In the genomic region with DNA sequence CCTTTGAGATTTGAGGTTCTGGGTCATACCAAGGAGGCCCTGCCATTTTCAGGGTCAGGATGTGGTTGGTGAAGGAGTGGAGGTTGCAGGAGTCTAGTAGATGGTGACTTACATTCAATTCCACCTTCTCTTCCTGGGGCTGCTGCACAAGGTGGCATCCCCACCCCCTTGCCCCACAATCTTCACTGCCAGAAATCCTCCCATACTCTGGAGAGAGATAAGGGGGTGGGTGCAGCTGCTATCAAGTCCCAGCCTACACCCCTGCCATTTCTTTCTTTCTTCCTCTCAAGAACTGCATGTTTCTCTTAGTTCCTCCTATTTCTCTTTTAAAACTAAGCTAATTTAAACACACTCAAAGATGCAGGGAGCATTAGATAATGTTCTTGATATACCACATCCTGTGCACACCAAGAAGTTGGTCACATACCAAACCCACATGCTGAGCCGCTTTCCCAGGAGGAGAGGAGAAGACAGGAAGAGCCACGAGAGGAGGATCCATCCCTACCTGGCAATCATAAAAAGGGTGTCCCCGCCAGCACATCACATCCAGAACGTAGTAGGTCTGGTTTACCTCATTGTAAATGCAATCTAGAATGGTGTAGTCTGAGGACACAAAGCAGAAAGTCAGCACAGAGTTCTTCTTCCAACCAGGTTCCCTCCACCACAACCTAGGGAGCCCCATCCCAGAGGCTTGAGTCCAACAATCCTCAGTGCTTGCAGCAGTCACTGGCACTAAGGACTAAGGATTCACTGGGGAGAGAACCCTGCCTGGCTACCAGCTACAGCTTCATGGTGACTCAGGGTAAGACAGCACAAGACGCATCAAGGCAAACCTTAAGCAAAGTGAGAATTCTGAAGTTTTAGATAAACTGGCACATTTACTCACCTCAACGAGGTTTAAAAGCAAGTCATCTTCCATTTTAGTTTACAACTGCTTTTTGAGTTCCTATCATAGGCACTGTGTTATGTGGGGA, we compare ENCODE assay signal across 1 cellular context.
TF ChIP-seq lines count a peak whose summit lies in the region.

No MANE protein-coding gene starts in this region.

TF ChIP-seq in K562, 482 proteins besides CTCF, POLR2A, EP300 and RAD21:
- TF ChIP-seq CBFA2T3 (IDR thresholded peaks at IDR 0.05) (peak; percentile 86), GABPA (tag; conservative IDR thresholded peaks at IDR 0.05; ENCODE audit: low read depth) (no peak), NFIC (IDR thresholded peaks at IDR 0.05) (0 out of 2 replicates have a peak, but pooled peaks have one; percentile 32), ZSCAN29 (IDR thresholded peaks at IDR 0.05) (no peak), ZNF146 (CRISPR knock-in tag; IDR thresholded peaks at IDR 0.05; ENCODE audit: unreplicated experiment) (no peak), TAL1 (IDR thresholded peaks at IDR 0.05) (peak; percentile 62), HNRNPH1 (optimal IDR thresholded peaks at IDR 0.05; ENCODE audit: low read depth, low read length) (no peak), ZNF212 (CRISPR knock-in tag; IDR thresholded peaks at IDR 0.05) (no peak), ZBTB17 (CRISPR knock-in tag; IDR thresholded peaks at IDR 0.05) (no peak), HDGF (IDR thresholded peaks at IDR 0.05) (no peak), RBM39 (optimal IDR thresholded peaks at IDR 0.05; ENCODE audit: low read depth, low read length) (no peak), MYNN (IDR thresholded peaks at IDR 0.05) (0 out of 2 replicates have a peak, but pooled peaks have one; percentile 37), MYNN (CRISPR knock-in tag; IDR thresholded peaks at IDR 0.05) (no peak), ZNF224 (CRISPR knock-in tag; IDR thresholded peaks at IDR 0.05) (no peak), XRCC5 (IDR thresholded peaks at IDR 0.05; ENCODE audit: low read depth, low read length) (no peak), BCL6 (CRISPR knock-in tag; IDR thresholded peaks at IDR 0.05) (no peak), POLR2AphosphoS5 (IDR thresholded peaks at IDR 0.05; ENCODE audit: control insufficient read depth, insufficient read depth, low read depth, low read length) (peak; percentile 50; the same call in 1 of the 2 replicates), BHLHE40 (IDR thresholded peaks at IDR 0.05; ENCODE audit: low read length) (no peak), NCOR1 (IDR thresholded peaks at IDR 0.05) (peak; percentile 75; the same call in 1 of the 2 replicates), CBFA2T2 (conservative IDR thresholded peaks at IDR 0.05) (peak; percentile 74), ARID1B (IDR thresholded peaks at IDR 0.05) (peak; percentile 67), MTA2 (IDR thresholded peaks at IDR 0.05; ENCODE audit: low read depth) (0 out of 2 replicates have a peak, but pooled peaks have one; percentile 39), SIN3A (IDR thresholded peaks at IDR 0.05; ENCODE audit: borderline replicate concordance in 2 of 2, control insufficient read depth in 1 of 2, low read depth in 2 of 2, low read length in 2 of 2) (no peak), TEAD4 (IDR thresholded peaks at IDR 0.05; ENCODE audit: low read length) (peak; percentile 72), TEAD4 (CRISPR knock-in tag; IDR thresholded peaks at IDR 0.05; ENCODE audit: borderline replicate concordance) (no peak), CBX8 (IDR thresholded peaks at IDR 0.05; ENCODE audit: borderline replicate concordance, extremely low read depth, low read depth, low read length, poor library complexity, severe bottlenecking) (no peak), ARID2 (IDR thresholded peaks at IDR 0.05) (no peak), MAZ (CRISPR knock-in tag; conservative IDR thresholded peaks at IDR 0.05 in 1 of 2, IDR thresholded peaks at IDR 0.05 in 1 of 2) (no peak), ZKSCAN1 (IDR thresholded peaks at IDR 0.05; ENCODE audit: low read depth, low read length) (peak; percentile 62; the same call in 1 of the 2 replicates), CCNT2 (IDR thresholded peaks at IDR 0.05; ENCODE audit: borderline replicate concordance, extremely low read depth, insufficient read length, low read depth, low read length) (no peak), TCF3 (CRISPR knock-in tag; IDR thresholded peaks at IDR 0.05) (peak; percentile 84), GATAD2A (IDR thresholded peaks at IDR 0.05) (no peak), KLF16 (IDR thresholded peaks at IDR 0.05) (peak; percentile 82), WHSC1 (IDR thresholded peaks at IDR 0.05; ENCODE audit: low read length) (no peak), MECOM (CRISPR knock-in tag; IDR thresholded peaks at IDR 0.05) (no peak)
- TF ChIP-seq, protein P1, sequence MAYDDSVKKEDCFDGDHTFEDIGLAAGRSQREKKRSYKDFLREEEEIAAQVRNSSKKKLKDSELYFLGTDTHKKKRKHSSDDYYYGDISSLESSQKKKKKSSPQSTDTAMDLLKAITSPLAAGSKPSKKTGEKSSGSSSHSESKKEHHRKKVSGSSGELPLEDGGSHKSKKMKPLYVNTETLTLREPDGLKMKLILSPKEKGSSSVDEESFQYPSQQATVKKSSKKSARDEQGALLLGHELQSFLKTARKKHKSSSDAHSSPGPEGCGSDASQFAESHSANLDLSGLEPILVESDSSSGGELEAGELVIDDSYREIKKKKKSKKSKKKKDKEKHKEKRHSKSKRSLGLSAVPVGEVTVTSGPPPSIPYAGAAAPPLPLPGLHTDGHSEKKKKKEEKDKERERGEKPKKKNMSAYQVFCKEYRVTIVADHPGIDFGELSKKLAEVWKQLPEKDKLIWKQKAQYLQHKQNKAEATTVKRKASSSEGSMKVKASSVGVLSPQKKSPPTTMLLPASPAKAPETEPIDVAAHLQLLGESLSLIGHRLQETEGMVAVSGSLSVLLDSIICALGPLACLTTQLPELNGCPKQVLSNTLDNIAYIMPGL (CRISPR knock-in tag; IDR thresholded peaks at IDR 0.05), result no peak
- TF ChIP-seq, protein P2, sequence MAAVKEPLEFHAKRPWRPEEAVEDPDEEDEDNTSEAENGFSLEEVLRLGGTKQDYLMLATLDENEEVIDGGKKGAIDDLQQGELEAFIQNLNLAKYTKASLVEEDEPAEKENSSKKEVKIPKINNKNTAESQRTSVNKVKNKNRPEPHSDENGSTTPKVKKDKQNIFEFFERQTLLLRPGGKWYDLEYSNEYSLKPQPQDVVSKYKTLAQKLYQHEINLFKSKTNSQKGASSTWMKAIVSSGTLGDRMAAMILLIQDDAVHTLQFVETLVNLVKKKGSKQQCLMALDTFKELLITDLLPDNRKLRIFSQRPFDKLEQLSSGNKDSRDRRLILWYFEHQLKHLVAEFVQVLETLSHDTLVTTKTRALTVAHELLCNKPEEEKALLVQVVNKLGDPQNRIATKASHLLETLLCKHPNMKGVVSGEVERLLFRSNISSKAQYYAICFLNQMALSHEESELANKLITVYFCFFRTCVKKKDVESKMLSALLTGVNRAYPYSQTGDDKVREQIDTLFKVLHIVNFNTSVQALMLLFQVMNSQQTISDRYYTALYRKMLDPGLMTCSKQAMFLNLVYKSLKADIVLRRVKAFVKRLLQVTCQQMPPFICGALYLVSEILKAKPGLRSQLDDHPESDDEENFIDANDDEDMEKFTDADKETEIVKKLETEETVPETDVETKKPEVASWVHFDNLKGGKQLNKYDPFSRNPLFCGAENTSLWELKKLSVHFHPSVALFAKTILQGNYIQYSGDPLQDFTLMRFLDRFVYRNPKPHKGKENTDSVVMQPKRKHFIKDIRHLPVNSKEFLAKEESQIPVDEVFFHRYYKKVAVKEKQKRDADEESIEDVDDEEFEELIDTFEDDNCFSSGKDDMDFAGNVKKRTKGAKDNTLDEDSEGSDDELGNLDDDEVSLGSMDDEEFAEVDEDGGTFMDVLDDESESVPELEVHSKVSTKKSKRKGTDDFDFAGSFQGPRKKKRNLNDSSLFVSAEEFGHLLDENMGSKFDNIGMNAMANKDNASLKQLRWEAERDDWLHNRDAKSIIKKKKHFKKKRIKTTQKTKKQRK (IDR thresholded peaks at IDR 0.05; ENCODE audit: borderline replicate concordance, low read depth, low read length), result no peak
- TF ChIP-seq, protein P3, sequence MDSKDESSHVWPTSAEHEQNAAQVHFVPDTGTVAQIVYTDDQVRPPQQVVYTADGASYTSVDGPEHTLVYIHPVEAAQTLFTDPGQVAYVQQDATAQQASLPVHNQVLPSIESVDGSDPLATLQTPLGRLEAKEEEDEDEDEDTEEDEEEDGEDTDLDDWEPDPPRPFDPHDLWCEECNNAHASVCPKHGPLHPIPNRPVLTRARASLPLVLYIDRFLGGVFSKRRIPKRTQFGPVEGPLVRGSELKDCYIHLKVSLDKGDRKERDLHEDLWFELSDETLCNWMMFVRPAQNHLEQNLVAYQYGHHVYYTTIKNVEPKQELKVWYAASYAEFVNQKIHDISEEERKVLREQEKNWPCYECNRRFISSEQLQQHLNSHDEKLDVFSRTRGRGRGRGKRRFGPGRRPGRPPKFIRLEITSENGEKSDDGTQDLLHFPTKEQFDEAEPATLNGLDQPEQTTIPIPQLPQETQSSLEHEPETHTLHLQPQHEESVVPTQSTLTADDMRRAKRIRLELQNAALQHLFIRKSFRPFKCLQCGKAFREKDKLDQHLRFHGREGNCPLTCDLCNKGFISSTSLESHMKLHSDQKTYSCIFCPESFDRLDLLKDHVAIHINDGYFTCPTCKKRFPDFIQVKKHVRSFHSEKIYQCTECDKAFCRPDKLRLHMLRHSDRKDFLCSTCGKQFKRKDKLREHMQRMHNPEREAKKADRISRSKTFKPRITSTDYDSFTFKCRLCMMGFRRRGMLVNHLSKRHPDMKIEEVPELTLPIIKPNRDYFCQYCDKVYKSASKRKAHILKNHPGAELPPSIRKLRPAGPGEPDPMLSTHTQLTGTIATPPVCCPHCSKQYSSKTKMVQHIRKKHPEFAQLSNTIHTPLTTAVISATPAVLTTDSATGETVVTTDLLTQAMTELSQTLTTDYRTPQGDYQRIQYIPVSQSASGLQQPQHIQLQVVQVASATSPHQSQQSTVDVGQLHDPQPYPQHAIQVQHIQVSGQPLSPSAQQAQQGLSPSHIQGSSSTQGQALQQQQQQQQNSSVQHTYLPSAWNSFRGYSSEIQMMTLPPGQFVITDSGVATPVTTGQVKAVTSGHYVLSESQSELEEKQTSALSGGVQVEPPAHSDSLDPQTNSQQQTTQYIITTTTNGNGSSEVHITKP (IDR thresholded peaks at IDR 0.05; ENCODE audit: partially characterized antibody), result peak; percentile 33
- TF ChIP-seq, protein P4, sequence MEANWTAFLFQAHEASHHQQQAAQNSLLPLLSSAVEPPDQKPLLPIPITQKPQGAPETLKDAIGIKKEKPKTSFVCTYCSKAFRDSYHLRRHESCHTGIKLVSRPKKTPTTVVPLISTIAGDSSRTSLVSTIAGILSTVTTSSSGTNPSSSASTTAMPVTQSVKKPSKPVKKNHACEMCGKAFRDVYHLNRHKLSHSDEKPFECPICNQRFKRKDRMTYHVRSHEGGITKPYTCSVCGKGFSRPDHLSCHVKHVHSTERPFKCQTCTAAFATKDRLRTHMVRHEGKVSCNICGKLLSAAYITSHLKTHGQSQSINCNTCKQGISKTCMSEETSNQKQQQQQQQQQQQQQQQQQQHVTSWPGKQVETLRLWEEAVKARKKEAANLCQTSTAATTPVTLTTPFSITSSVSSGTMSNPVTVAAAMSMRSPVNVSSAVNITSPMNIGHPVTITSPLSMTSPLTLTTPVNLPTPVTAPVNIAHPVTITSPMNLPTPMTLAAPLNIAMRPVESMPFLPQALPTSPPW (CRISPR knock-in tag; IDR thresholded peaks at IDR 0.05), result peak; percentile 68
- TF ChIP-seq, protein P5, sequence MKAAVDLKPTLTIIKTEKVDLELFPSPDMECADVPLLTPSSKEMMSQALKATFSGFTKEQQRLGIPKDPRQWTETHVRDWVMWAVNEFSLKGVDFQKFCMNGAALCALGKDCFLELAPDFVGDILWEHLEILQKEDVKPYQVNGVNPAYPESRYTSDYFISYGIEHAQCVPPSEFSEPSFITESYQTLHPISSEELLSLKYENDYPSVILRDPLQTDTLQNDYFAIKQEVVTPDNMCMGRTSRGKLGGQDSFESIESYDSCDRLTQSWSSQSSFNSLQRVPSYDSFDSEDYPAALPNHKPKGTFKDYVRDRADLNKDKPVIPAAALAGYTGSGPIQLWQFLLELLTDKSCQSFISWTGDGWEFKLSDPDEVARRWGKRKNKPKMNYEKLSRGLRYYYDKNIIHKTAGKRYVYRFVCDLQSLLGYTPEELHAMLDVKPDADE (conservative IDR thresholded peaks at IDR 0.05; ENCODE audit: control insufficient read depth, low read depth, low read length), result no peak
- TF ChIP-seq, protein P6, sequence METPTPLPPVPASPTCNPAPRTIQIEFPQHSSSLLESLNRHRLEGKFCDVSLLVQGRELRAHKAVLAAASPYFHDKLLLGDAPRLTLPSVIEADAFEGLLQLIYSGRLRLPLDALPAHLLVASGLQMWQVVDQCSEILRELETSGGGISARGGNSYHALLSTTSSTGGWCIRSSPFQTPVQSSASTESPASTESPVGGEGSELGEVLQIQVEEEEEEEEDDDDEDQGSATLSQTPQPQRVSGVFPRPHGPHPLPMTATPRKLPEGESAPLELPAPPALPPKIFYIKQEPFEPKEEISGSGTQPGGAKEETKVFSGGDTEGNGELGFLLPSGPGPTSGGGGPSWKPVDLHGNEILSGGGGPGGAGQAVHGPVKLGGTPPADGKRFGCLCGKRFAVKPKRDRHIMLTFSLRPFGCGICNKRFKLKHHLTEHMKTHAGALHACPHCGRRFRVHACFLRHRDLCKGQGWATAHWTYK (CRISPR knock-in tag; IDR thresholded peaks at IDR 0.05), result no peak
TF ChIP-seq in K562: peak in this region for 15.
